In genomic region chr2:218555527-218555926, GRCh38 we compare ENCODE assay signal across 20 cellular contexts. TPM values are rescaled to one million over a fixed set of nuclear protein-coding genes. Genes with fewer than 3 reads are reported as not detected.
DNase-seq lines count a peak whose midpoint lies in the region; ATAC-seq and TF ChIP-seq lines count a peak whose summit lies in the region.
"Had no signal": no experiment of that assay in that cellular context is flagged by ENCODE, and none has a peak within 500 bp of the region (broad histone marks: within the 10 kb centered on the region; RNA-seq: fewer than 3 reads in every experiment).

No MANE protein-coding gene starts in this region.

- no peak overlapping the region for H3K18ac ChIP-seq in H9 (ENCODE audit: insufficient read length, low read depth, low read length)

- H3K27ac Mint-ChIP-seq in H9: peak overlapping the region; percentile 0 to 94 (median 7); a peak in 6 of 7 replicates
- H3K27ac Mint-ChIP-seq in T-helper 17 cell: peak overlapping the region; percentile 65
- H3K27ac Mint-ChIP-seq in endothelial cell (ENCODE audit: unreplicated experiment): peak overlapping the region; percentile 3
- peak overlapping the region in 4 of 6 donors; percentile 27 to 92 (median 48) for H3K27ac Mint-ChIP-seq in naive B cell
- no peak overlapping the region for H3K27ac Mint-ChIP-seq in Calu3 (ENCODE audit: unreplicated experiment)

- H3K56ac ChIP-seq in H9 (ENCODE audit: insufficient read length, low read depth, low read length): no peak overlapping the region

- H3K4me3 Mint-ChIP-seq in H9 (peak overlapping the region; percentile 25 to 60; a peak in 4 of 5 replicates), T-helper 17 cell (no peak overlapping the region), endothelial cell (ENCODE audit: unreplicated experiment) (no peak overlapping the region), naive B cell (no peak overlapping the region), Calu3 (ENCODE audit: low read depth, unreplicated experiment) (no peak overlapping the region)

- H3K4me1 Mint-ChIP-seq in H9 (peaks cover 11 to 18% of the 10 kb centered on the region in 2 experiments), T-helper 17 cell (peaks cover 3% of the 10 kb centered on the region), endothelial cell (ENCODE audit: unreplicated experiment) (peaks cover 3% of the 10 kb centered on the region), naive B cell (peaks cover 0 to 6% (median 3%) of the 10 kb centered on the region in 3 donors), Calu3 (ENCODE audit: low read depth, unreplicated experiment) (no peaks in the 10 kb centered on the region)

- H4K5ac ChIP-seq in H9 (ENCODE audit: insufficient read length, low read depth, low read length): no peak overlapping the region

- no peak overlapping the region for H3K14ac ChIP-seq in H9 (ENCODE audit: insufficient read depth, low read length)

- H3K27me3 ChIP-seq in H9 (ENCODE audit: insufficient read depth, low read length) (no peaks in the 10 kb centered on the region), aorta (ENCODE audit: control insufficient read depth in 1 of 2, insufficient read depth in 2 of 2, low read length in 1 of 2) (no peaks in the 10 kb centered on the region)

- H3K36me3 Mint-ChIP-seq in H9 (ENCODE audit: insufficient read depth in 1 of 3, low read depth in 3 of 3) (peaks cover 42 to 67% (median 65%) of the 10 kb centered on the region in 3 experiments), T-helper 17 cell (ENCODE audit: low read depth) (peaks cover 13% of the 10 kb centered on the region), endothelial cell (ENCODE audit: low read depth, unreplicated experiment) (peaks cover 22% of the 10 kb centered on the region), naive B cell (peaks cover 24 to 28% of the 10 kb centered on the region in 2 donors), Calu3 (ENCODE audit: insufficient read depth, unreplicated experiment) (peaks cover 32% of the 10 kb centered on the region)

- H3K27ac ChIP-seq in H9 (ENCODE audit: insufficient read length, low read depth, low read length): no peak overlapping the region
- no peak overlapping the region for H3K27ac ChIP-seq in aorta (ENCODE audit: low read depth in 1 of 2, low read length in 2 of 2)

- H3K9ac ChIP-seq in H9 (ENCODE audit: extremely low read depth, insufficient read length, low read length): no peak overlapping the region

- CTCF ChIA-PET in Calu3 (lab: Charles Lee): no interaction called here

- no peak overlapping the region for H3T11ph ChIP-seq in H9 (ENCODE audit: low read length)

- H2BK15ac ChIP-seq in H9 (ENCODE audit: low read depth, low read length): no peak overlapping the region

- H4K20me1 ChIP-seq in H9 (ENCODE audit: control insufficient read depth, insufficient read depth, insufficient read length): no peaks in the 10 kb centered on the region

- no peak overlapping the region for H3K4ac ChIP-seq in H9 (ENCODE audit: low read depth, low read length)

- no peaks in the 10 kb centered on the region; the same call in 1 of the 2 replicates for H3K4me1 ChIP-seq in H9 (ENCODE audit: insufficient read depth, low read length)
- H3K4me1 ChIP-seq in aorta (ENCODE audit: control insufficient read depth in 1 of 2, insufficient read depth in 2 of 2, low read length in 2 of 2): no peaks in the 10 kb centered on the region
- H3K4me1 ChIP-seq: Caco-2 had no signal

- peak; percentile 28 for DNase-seq in H9
- DNase-seq in T-helper 17 cell: no peak
- DNase-seq in endothelial cell (ENCODE audit: low spot score): no peak
- no peak for DNase-seq in naive B cell
- DNase-seq in NCI-H1048 (lab: John Stamatoyannopoulos, UW): no peak
- DNase-seq in aorta: no peak
- no peak for DNase-seq in activated CD4-positive, CD25-positive, alpha-beta regulatory T cell (lab: John Stamatoyannopoulos, UW)
- DNase-seq in Calu3: no peak
- DNase-seq: ACHN, AML-193, Caco-2, DMS53, HCEC 1CT, MV-4-11, NCI-H146, NCI-H2081 treated with DMSO at 0.1 percent for 48 hours, NCI-H510A treated with DMSO at 0.1 percent for 48 hours, NCI-H82 had no signal

- WGBS in H9 (ENCODE audit: extremely low coverage, insufficient read length, low lambda C conversion rate): no CpG with 5 or more reads among the region's 4 CpGs
- WGBS in aorta, 2 donors: 83 to 84% methylated on average over 4 of the region's 4 CpGs

- H3K9me3 ChIP-seq in H9 (ENCODE audit: control insufficient read depth, low read depth, low read length) (no peaks in the 10 kb centered on the region), T-helper 17 cell (ENCODE audit: control insufficient read depth, low read length, poor library complexity, severe bottlenecking) (no peaks in the 10 kb centered on the region), aorta (ENCODE audit: control insufficient read depth, low read length) (no peaks in the 10 kb centered on the region)
- H3K9me3 ChIP-seq: Caco-2 had no signal

- no TSS peak for BruUV-seq in Calu3 (replicated peaks; lab: Mats Ljungman, UMichigan)

- H2AFZ ChIP-seq in H9 (ENCODE audit: low read length): no peak overlapping the region

- H4K8ac ChIP-seq in H9 (replicated peaks; ENCODE audit: insufficient read length, low read depth, low read length): no peak overlapping the region

- H4K91ac ChIP-seq in H9 (ENCODE audit: insufficient read length, low read depth, low read length): no peak overlapping the region

- no peak overlapping the region for H2BK20ac ChIP-seq in H9 (ENCODE audit: low read depth, low read length, poor library complexity, severe bottlenecking)

- no peaks in the 10 kb centered on the region for H3K27me3 Mint-ChIP-seq in H9 (ENCODE audit: low read depth)
- no peaks in the 10 kb centered on the region for H3K27me3 Mint-ChIP-seq in T-helper 17 cell
- no peaks in the 10 kb centered on the region for H3K27me3 Mint-ChIP-seq in endothelial cell (ENCODE audit: unreplicated experiment)
- H3K27me3 Mint-ChIP-seq in naive B cell: no peaks in the 10 kb centered on the region
- no peaks in the 10 kb centered on the region for H3K27me3 Mint-ChIP-seq in Calu3 (ENCODE audit: unreplicated experiment)

- ATAC-seq in T-helper 17 cell (no peak), naive B cell (ENCODE audit: low read depth in 2 of 2) (no peak), aorta (ENCODE audit: low FRiP score) (no peak)
- ATAC-seq: K562, Panc1 had no signal

- H3K23ac ChIP-seq in H9 (ENCODE audit: insufficient read length, low read depth, low read length): no peak overlapping the region

- H3K79me1 ChIP-seq in H9 (ENCODE audit: insufficient read depth, low read depth, low read length, poor library complexity, severe bottlenecking): peaks cover 5% of the 10 kb centered on the region

- no peak overlapping the region for H2BK5ac ChIP-seq in H9 (ENCODE audit: insufficient read length, low read length)

- no peak overlapping the region for H3K4me3 ChIP-seq in aorta (ENCODE audit: low read length in 2 of 2)
- H3K4me3 ChIP-seq: K562 had no signal

- no peak overlapping the region for H3K4me2 ChIP-seq in H9 (ENCODE audit: insufficient read depth, insufficient read length, low read length)

- no peak overlapping the region for H2AK5ac ChIP-seq in H9 (ENCODE audit: insufficient read length, low read length)

- H3K23me2 ChIP-seq in H9 (ENCODE audit: insufficient read length, low read depth, low read length, poor library complexity, severe bottlenecking): no peaks in the 10 kb centered on the region

- intact Hi-C loops in aorta (cut with DNase I) (no loop called here), Calu3 (cut with micrococcal nuclease; ENCODE audit: unreplicated experiment) (no loop called here)

- no peak for TF ChIP-seq CTCF in H9 (conservative IDR thresholded peaks at IDR 0.05)
- TF ChIP-seq CTCF in endothelial cell (IDR thresholded peaks at IDR 0.05; ENCODE audit: unreplicated experiment): no peak
- no peak for TF ChIP-seq CTCF in Calu3 (IDR thresholded peaks at IDR 0.05; ENCODE audit: unreplicated experiment)

- H3K9me3 Mint-ChIP-seq in H9 (peaks cover 0 to 4% of the 10 kb centered on the region in 2 experiments; a peak in 2 of 5 replicates), endothelial cell (ENCODE audit: unreplicated experiment) (no peaks in the 10 kb centered on the region), naive B cell (no peaks in the 10 kb centered on the region), Calu3 (ENCODE audit: low read depth, unreplicated experiment) (no peaks in the 10 kb centered on the region)

- no peak overlapping the region for H2BK120ac ChIP-seq in H9 (ENCODE audit: low read depth, low read length, poor library complexity, severe bottlenecking)

- no peak overlapping the region for H2BK12ac ChIP-seq in H9 (ENCODE audit: insufficient read length, low read depth, low read length)

- H3K79me2 ChIP-seq in H9 (ENCODE audit: insufficient read depth, low read length): no peaks in the 10 kb centered on the region

- no peaks in the 10 kb centered on the region for H3K36me3 ChIP-seq in aorta (ENCODE audit: control insufficient read depth in 1 of 2, insufficient read depth in 2 of 2, low read length in 1 of 2)

RNA-seq across cellular contexts. Expression of gene USP37, which starts 12.6 kb away (rescaled TPM):
- total RNA-seq in H9 (2021) (34.5 and 34.9 TPM in 2 replicates), T-helper 17 cell (10 to 100 TPM; 18.7 to 27.7 TPM), endothelial cell (ENCODE audit: unreplicated experiment) (16.1 TPM), aorta (10 to 100 TPM; 13.6 to 22.2 TPM), Calu3 (2022) (18.5 and 27.5 TPM in 2 replicates)
- polyA plus RNA-seq in naive B cell (ENCODE audit: low read depth in 6 of 6) (10 to 100 TPM in 5 of 6 donors, 1 to 10 TPM in 1; 3.0 to 19.1 (median 12.3) TPM), aorta (1 to 10 TPM; 1.5 to 2.0 TPM)

RNA-seq across cellular contexts. Expression of gene CNOT9, which starts 13.1 kb away (rescaled TPM):
- total RNA-seq in H9 (2021) (83.5 and 91.2 TPM in 2 replicates), T-helper 17 cell (10 to 100 TPM; 72.8 to 74.4 TPM), endothelial cell (ENCODE audit: unreplicated experiment) (56.1 TPM), aorta (10 to 100 TPM; 35.6 TPM), Calu3 (2022) (54.0 and 54.2 TPM in 2 replicates)
- polyA plus RNA-seq in naive B cell (ENCODE audit: low read depth in 6 of 6) (10 to 100 TPM; 10.9 to 21.9 (median 16.9) TPM), aorta (10 to 100 TPM; 12.1 to 21.3 TPM)

RNA-seq across cellular contexts. Expression of gene PLCD4, which starts 52.2 kb away (rescaled TPM):
- 0.18 and 0.42 TPM in 2 replicates for total RNA-seq in H9 (2021)
- under 1 TPM; 0.85 to 0.91 TPM for total RNA-seq in T-helper 17 cell
- total RNA-seq in endothelial cell (ENCODE audit: unreplicated experiment): 90.2 TPM
- under 1 TPM in 1 of 6 donors, not detected in 5; 0.21 TPM for polyA plus RNA-seq in naive B cell (ENCODE audit: low read depth in 6 of 6)
- total RNA-seq in aorta: 1 to 10 TPM; 1.6 to 5.3 TPM
- polyA plus RNA-seq in aorta: 1 to 10 TPM in 1 of 2 donors, under 1 TPM in 1; 0.25 to 1.2 TPM
- 0.38 and 0.95 TPM in 2 replicates for total RNA-seq in Calu3 (2022)
- total RNA-seq: K562 had no signal

Comparison
In these comparisons a context has a peak if more than half of its experiments do, and no peak if none do; other contexts are left out.
1. H3K4me3 Mint-ChIP-seq: peak in H9 (2 of 2); none in T-helper 17 cell (single experiment), endothelial cell (single experiment), naive B cell (0 of 8) and Calu3 (single experiment).
2. RNA of gene PLCD4, which starts 52.2 kb away (total RNA-seq): 90.2 TPM in endothelial cell (single experiment); 1.6 to 5.3 TPM in aorta, 0.85 to 0.91 TPM in T-helper 17 cell, 0.18 to 0.42 TPM in H9 and 0.38 to 0.95 TPM in Calu3; every median in the first group is over 10 times any median in the second.